35 cellular contexts compared by ENCODE assay signal in genomic region chr12:118611770-118612169, GRCh38.
"Had no signal": no experiment of that assay in that cellular context is flagged by ENCODE, and none has a peak within 500 bp of the region (broad histone marks: within the 10 kb centered on the region; RNA-seq: fewer than 3 reads in every experiment).

No MANE protein-coding gene starts in this region.

- ATAC-seq: activated CD4-positive, alpha-beta T cell treated with anti-CD3 and anti-CD28 coated beads for 36 hours; activated CD4-positive, CD25-positive, alpha-beta regulatory T cell treated with anti-CD3 and anti-CD28 coated beads, Interleukin-2, amount 50 U/mL, for 24 hours; activated CD8-positive, alpha-beta T cell treated with anti-CD3 and anti-CD28 coated beads, Interleukin-2, amount 10 ng/mL, durations not matched to agents 7 days and 5 days; Right ventricle myocardium inferior; SK-N-SH treated with all-trans-retinoic acid at 6 μM for 48 hours; T-cell; T-helper 17 cell had no signal

- FAIRE-seq: astrocyte, RCC 7860 had no signal

- H3K9me3 ChIP-seq: adrenal gland, body of pancreas had no signal

- H3K4me3 Mint-ChIP-seq: activated CD4-positive, alpha-beta T cell treated with anti-CD3 and anti-CD28 coated beads for 36 hours; activated CD4-positive, alpha-beta T cell treated with anti-CD3 and anti-CD28 coated beads, Interleukin-2, amount 10 ng/mL, durations not matched to agents 7 days and 5 days; activated CD8-positive, alpha-beta T cell treated with anti-CD3 and anti-CD28 coated beads, Interleukin-2, amount 10 ng/mL, durations not matched to agents 7 days and 5 days; activated naive CD4-positive, alpha-beta T cell treated with anti-CD3 and anti-CD28 coated beads, Interleukin-2, amount 50 U/mL, for 24 hours; activated naive CD8-positive, alpha-beta T cell treated with anti-CD3 and anti-CD28 coated beads, Interleukin-2, amount 10 ng/mL, durations not matched to agents 7 days and 5 days; activated T-cell treated with anti-CD3 and anti-CD28 coated beads, Interleukin-2, amount 50 U/mL, for 24 hours; T-cell; T-helper 17 cell; WTC11 had no signal

- H3K4me1 Mint-ChIP-seq: activated CD4-positive, alpha-beta T cell treated with anti-CD3 and anti-CD28 coated beads for 36 hours; activated CD4-positive, alpha-beta T cell treated with anti-CD3 and anti-CD28 coated beads, Interleukin-2, amount 10 ng/mL, durations not matched to agents 7 days and 5 days; activated naive CD4-positive, alpha-beta T cell treated with anti-CD3 and anti-CD28 coated beads, Interleukin-2, amount 50 U/mL, for 24 hours; activated naive CD8-positive, alpha-beta T cell treated with anti-CD3 and anti-CD28 coated beads, Interleukin-2, amount 10 ng/mL, durations not matched to agents 7 days and 5 days; T-cell; T-helper 17 cell had no signal

- H3K27me3 Mint-ChIP-seq: activated CD4-positive, alpha-beta T cell treated with anti-CD3 and anti-CD28 coated beads for 36 hours; activated CD4-positive, alpha-beta T cell treated with anti-CD3 and anti-CD28 coated beads, Interleukin-2, amount 10 ng/mL, durations not matched to agents 7 days and 5 days; activated naive CD4-positive, alpha-beta T cell treated with anti-CD3 and anti-CD28 coated beads, Interleukin-2, amount 50 U/mL, for 24 hours; activated naive CD8-positive, alpha-beta T cell treated with anti-CD3 and anti-CD28 coated beads, Interleukin-2, amount 10 ng/mL, durations not matched to agents 7 days and 5 days; activated T-cell treated with anti-CD3 and anti-CD28 coated beads, Interleukin-2, amount 50 U/mL, for 24 hours; T-helper 17 cell had no signal

- H3K4me3 ChIP-seq: adrenal gland, body of pancreas, breast epithelium, PC-9 had no signal

- H3K27ac ChIP-seq: adrenal gland, breast epithelium, PC-9, RWPE1 had no signal

- H2AFZ ChIP-seq: PC-9 had no signal

- H3K4me2 ChIP-seq: PC-9 had no signal

- H3K27me3 ChIP-seq: adrenal gland, body of pancreas, breast epithelium had no signal

- DNase-seq: activated CD4-positive, alpha-beta T cell treated with anti-CD3 and anti-CD28 coated beads for 36 hours; activated CD4-positive, alpha-beta T cell treated with anti-CD3 and anti-CD28 coated beads, Interleukin-2, amount 10 ng/mL, durations not matched to agents 7 days and 5 days; activated CD4-positive, alpha-beta T cell treated with anti-CD3 and anti-CD28 coated beads, Interleukin-2, amount 50 U/mL, for 48 hours; activated CD8-positive, alpha-beta T cell treated with anti-CD3 and anti-CD28 coated beads, Interleukin-2, amount 10 ng/mL, durations not matched to agents 7 days and 5 days; activated gamma-delta T cell; activated naive CD4-positive, alpha-beta T cell treated with Interleukin-2 at 50 U/mL for 16 hours; activated naive CD8-positive, alpha-beta T cell treated with anti-CD3 and anti-CD28 coated beads, Interleukin-2, amount 10 ng/mL, durations not matched to agents 7 days and 5 days; activated T-cell treated with anti-CD3 and anti-CD28 coated beads, Interleukin-2, amount 50 U/mL, for 24 hours; Karpas-422; NCI-H1048; NCI-H1105 treated with DMSO at 0.1 percent for 48 hours; NCI-H1436; NCI-H187; NCI-H2081; NCI-H2171 treated with DMSO at 0.1 percent for 48 hours; NCI-H2227 treated with DMSO at 0.1 percent for 48 hours; NCI-H446 treated with DMSO at 0.1 percent for 48 hours; NCI-H524; NK-92 treated with Interleukin-12 subunit alpha and Interleukin-12 subunit beta, amount 100 ng/mL, for 24 hours; PC-9; SIG-M5; T-cell; T-helper 17 cell had no signal

- H3K36me3 Mint-ChIP-seq: activated naive CD4-positive, alpha-beta T cell treated with anti-CD3 and anti-CD28 coated beads, Interleukin-2, amount 50 U/mL, for 24 hours; activated naive CD8-positive, alpha-beta T cell treated with anti-CD3 and anti-CD28 coated beads, Interleukin-2, amount 10 ng/mL, durations not matched to agents 7 days and 5 days; T-cell had no signal

- H3K4me1 ChIP-seq: adrenal gland, breast epithelium had no signal

- H3K36me3 ChIP-seq: adrenal gland, breast epithelium had no signal

- H3K9me3 Mint-ChIP-seq: activated naive CD8-positive, alpha-beta T cell treated with anti-CD3 and anti-CD28 coated beads, Interleukin-2, amount 10 ng/mL, durations not matched to agents 7 days and 5 days had no signal

- H3K27ac Mint-ChIP-seq: activated CD4-positive, alpha-beta T cell treated with anti-CD3 and anti-CD28 coated beads for 36 hours; activated CD4-positive, alpha-beta T cell treated with anti-CD3 and anti-CD28 coated beads, Interleukin-2, amount 10 ng/mL, durations not matched to agents 7 days and 5 days; activated CD8-positive, alpha-beta T cell treated with anti-CD3 and anti-CD28 coated beads, Interleukin-2, amount 10 ng/mL, durations not matched to agents 7 days and 5 days; activated naive CD4-positive, alpha-beta T cell treated with anti-CD3 and anti-CD28 coated beads, Interleukin-2, amount 50 U/mL, for 24 hours; activated naive CD8-positive, alpha-beta T cell treated with anti-CD3 and anti-CD28 coated beads, Interleukin-2, amount 10 ng/mL, durations not matched to agents 7 days and 5 days; activated T-cell treated with anti-CD3 and anti-CD28 coated beads, Interleukin-2, amount 50 U/mL, for 24 hours; activated T-helper 2 cell treated with anti-CD3 and anti-CD28 coated beads, Interferon-gamma antibody, Interleukin-2, Interleukin-4, amounts not matched to agents 10 μg/mL and 5 μg/mL and 100 μg/mL, durations not matched to agents 14 hours and 24 hours and 36 hours; T-cell; T-helper 17 cell; WTC11 had no signal
